ENCODE assay signal across 8 cellular contexts in genomic region chr7:130440527-130441365, GRCh38. TPM values are rescaled to one million over a fixed set of nuclear protein-coding genes. Genes with fewer than 3 reads are reported as not detected.
DNase-seq lines count a peak whose midpoint lies in the region; ATAC-seq and TF ChIP-seq lines count a peak whose summit lies in the region.

TSS of gene CEP41 (minus strand) at chr7:130441016. CDS start at chr7:130440966, 50 bp downstream.

- H3K27me3 ChIP-seq in left ventricle myocardium inferior (ENCODE audit: low read depth), result no peaks in the 10 kb centered on the region

- H3K4me3 Mint-ChIP-seq in T-helper 17 cell (peak within 1 kb of the TSS; percentile 94), progenitor cell of endocrine pancreas (ENCODE audit: low read depth) (peak within 1 kb of the TSS; percentile 96)

- peaks cover 7% of the 10 kb centered on the region for H3K27me3 Mint-ChIP-seq in T-helper 17 cell
- no peaks in the 10 kb centered on the region for H3K27me3 Mint-ChIP-seq in progenitor cell of endocrine pancreas

- TF ChIP-seq CTCF in left ventricle myocardium inferior (IDR thresholded peaks at IDR 0.05; ENCODE audit: borderline replicate concordance), result no peak
- TF ChIP-seq CTCF in progenitor cell of endocrine pancreas (IDR thresholded peaks at IDR 0.05; ENCODE audit: unreplicated experiment), result no peak

- H3K27ac Mint-ChIP-seq in T-helper 17 cell, result peak within 1 kb of the TSS; percentile 83
- H3K27ac Mint-ChIP-seq in progenitor cell of endocrine pancreas, result peak within 1 kb of the TSS; percentile 99

- intact Hi-C loops in left ventricle myocardium inferior (cut with micrococcal nuclease), result no loop called here

- no peaks in the 10 kb centered on the region for H3K36me3 ChIP-seq in left ventricle myocardium inferior

- H3K4me3 ChIP-seq in left ventricle myocardium inferior, result peak within 1 kb of the TSS; percentile 79

- peak within 1 kb of the TSS; percentile 88 for H3K27ac ChIP-seq in angular gyrus (ENCODE audit: low read depth, low read length)
- H3K27ac ChIP-seq in left ventricle myocardium inferior (replicated peaks), result peak within 1 kb of the TSS; percentile 87

- H3K4me1 Mint-ChIP-seq in T-helper 17 cell, result peaks cover 16% of the 10 kb centered on the region
- peaks cover 26% of the 10 kb centered on the region for H3K4me1 Mint-ChIP-seq in progenitor cell of endocrine pancreas (ENCODE audit: low read depth)

- peaks cover 3% of the 10 kb centered on the region for H3K9me3 Mint-ChIP-seq in progenitor cell of endocrine pancreas (ENCODE audit: low read depth)

- DNase-seq in NCI-H187 (lab: John Stamatoyannopoulos, UW) (peak; percentile 96 to 99), T-helper 17 cell (peak; percentile 70 to 82 (median 78)), left ventricle myocardium inferior (peak; percentile 98), progenitor cell of endocrine pancreas (ENCODE audit: low spot score, unreplicated experiment) (peak; percentile 98), ureter (ENCODE audit: low spot score) (peak; percentile 97)

- H3K9me3 ChIP-seq in T-helper 17 cell (ENCODE audit: control insufficient read depth, low read length, poor library complexity, severe bottlenecking) (no peaks in the 10 kb centered on the region), left ventricle myocardium inferior (replicated peaks) (no peaks in the 10 kb centered on the region)

- H3K4me1 ChIP-seq in left ventricle myocardium inferior, result peaks cover 19% of the 10 kb centered on the region

- ATAC-seq in GM18499 (IDR thresholded peaks at IDR 0.05; ENCODE audit: insufficient read depth, unreplicated experiment), result peak; percentile 92
- ATAC-seq in HG02938 (IDR thresholded peaks at IDR 0.05; ENCODE audit: unreplicated experiment), result peak; percentile 98
- ATAC-seq in T-helper 17 cell, result peak; percentile 96

- H3K36me3 Mint-ChIP-seq in T-helper 17 cell (ENCODE audit: low read depth), result peaks cover 3% of the 10 kb centered on the region
- peaks cover 9% of the 10 kb centered on the region for H3K36me3 Mint-ChIP-seq in progenitor cell of endocrine pancreas (ENCODE audit: insufficient read depth)

RNA-seq across cellular contexts. Expression of gene CEP41, which starts in this region (rescaled TPM):
- total RNA-seq in T-helper 17 cell, result 1 to 10 TPM; 3.2 to 6.0 TPM
- 5.8 TPM for total RNA-seq in left ventricle myocardium inferior
- total RNA-seq in progenitor cell of endocrine pancreas, result 29.3 and 31.8 TPM in 2 replicates
- total RNA-seq in ureter, result 16.4 TPM

Comparison
In these comparisons a context has a peak if more than half of its experiments do, and no peak if none do; other contexts are left out.
1. Peak in every context shown above with its lines: DNase-seq, ATAC-seq, H3K4me3 ChIP-seq and H3K27ac ChIP-seq.